Comparison of ENCODE assay signal across 1 cellular context in the genomic region with DNA sequence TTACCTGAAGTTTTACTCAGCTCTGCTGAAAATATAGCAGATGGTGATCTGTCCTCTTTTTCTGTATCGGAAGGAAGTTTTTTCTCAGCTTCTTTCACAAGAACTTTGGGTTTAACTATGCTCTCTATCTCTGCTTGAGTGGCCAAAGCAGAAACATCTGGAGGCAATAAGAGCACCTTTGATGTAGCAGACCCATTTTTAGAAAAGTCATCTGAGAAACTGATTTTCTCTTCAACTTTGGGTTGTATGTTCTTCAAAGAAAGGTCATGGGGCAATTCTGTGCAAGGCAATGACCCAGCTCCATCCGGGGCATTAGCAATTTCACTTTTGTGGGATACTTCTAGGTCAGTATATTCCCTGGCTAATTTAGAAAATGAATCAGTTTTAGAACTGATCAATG.
TF ChIP-seq lines count a peak whose summit lies in the region.

No MANE protein-coding gene starts in this region.

TF ChIP-seq in K562, 482 proteins besides CTCF, POLR2A, EP300 and RAD21:
- TF ChIP-seq ZFP1 (CRISPR knock-in tag; IDR thresholded peaks at IDR 0.05) = no peak
- no peak for TF ChIP-seq RCOR1 (IDR thresholded peaks at IDR 0.05; ENCODE audit: borderline replicate concordance in 1 of 2, low read depth in 2 of 2, low read length in 2 of 2)
- no peak for TF ChIP-seq ZC3H11A (IDR thresholded peaks at IDR 0.05; ENCODE audit: low read depth, low read length)
- TF ChIP-seq SMARCA5 (IDR thresholded peaks at IDR 0.05) = no peak
- peak; percentile 13; the same call in 1 of the 2 replicates for TF ChIP-seq POLR2AphosphoS5 (IDR thresholded peaks at IDR 0.05; ENCODE audit: control insufficient read depth, insufficient read depth, low read depth, low read length)
- TF ChIP-seq MED1 (CRISPR knock-in tag; IDR thresholded peaks at IDR 0.05; ENCODE audit: borderline replicate concordance) = no peak
- TF ChIP-seq, protein P1, sequence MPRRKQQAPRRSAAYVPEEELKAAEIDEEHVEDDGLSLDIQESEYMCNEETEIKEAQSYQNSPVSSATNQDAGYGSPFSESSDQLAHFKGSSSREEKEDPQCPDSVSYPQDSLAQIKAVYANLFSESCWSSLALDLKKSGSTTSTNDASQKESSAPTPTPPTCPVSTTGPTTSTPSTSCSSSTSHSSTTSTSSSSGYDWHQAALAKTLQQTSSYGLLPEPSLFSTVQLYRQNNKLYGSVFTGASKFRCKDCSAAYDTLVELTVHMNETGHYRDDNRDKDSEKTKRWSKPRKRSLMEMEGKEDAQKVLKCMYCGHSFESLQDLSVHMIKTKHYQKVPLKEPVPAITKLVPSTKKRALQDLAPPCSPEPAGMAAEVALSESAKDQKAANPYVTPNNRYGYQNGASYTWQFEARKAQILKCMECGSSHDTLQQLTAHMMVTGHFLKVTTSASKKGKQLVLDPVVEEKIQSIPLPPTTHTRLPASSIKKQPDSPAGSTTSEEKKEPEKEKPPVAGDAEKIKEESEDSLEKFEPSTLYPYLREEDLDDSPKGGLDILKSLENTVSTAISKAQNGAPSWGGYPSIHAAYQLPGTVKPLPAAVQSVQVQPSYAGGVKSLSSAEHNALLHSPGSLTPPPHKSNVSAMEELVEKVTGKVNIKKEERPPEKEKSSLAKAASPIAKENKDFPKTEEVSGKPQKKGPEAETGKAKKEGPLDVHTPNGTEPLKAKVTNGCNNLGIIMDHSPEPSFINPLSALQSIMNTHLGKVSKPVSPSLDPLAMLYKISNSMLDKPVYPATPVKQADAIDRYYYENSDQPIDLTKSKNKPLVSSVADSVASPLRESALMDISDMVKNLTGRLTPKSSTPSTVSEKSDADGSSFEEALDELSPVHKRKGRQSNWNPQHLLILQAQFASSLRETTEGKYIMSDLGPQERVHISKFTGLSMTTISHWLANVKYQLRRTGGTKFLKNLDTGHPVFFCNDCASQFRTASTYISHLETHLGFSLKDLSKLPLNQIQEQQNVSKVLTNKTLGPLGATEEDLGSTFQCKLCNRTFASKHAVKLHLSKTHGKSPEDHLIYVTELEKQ (CRISPR knock-in tag; IDR thresholded peaks at IDR 0.05) = no peak
